In the genomic region with DNA sequence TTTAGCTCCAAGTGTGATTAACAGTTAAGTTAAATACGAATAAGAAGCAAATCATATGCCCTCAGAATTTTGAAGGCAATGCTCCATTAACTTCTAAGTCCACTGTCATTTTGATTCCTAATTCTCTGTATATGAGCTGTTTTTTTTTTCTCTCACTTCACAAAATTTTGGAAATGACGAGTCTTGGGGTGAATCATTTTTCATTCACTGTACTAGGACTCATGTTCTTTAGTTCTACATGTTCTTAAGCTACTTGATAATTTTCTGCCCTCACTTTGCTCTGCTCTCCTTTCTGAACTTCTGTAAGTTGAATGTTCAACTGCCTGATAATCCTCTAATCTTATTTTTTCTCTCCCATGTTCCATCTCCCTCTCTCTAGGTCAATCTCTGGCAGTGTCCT, we compare ENCODE assay signal across 17 cellular contexts.
"Had no signal": no experiment of that assay in that cellular context is flagged by ENCODE, and none has a peak within 500 bp of the region (broad histone marks: within the 10 kb centered on the region; RNA-seq: fewer than 3 reads in every experiment).

No MANE protein-coding gene starts in this region.

- H3K4me3 ChIP-seq: esophagus squamous epithelium, skin epidermis, stomach, uterus had no signal

- H3K9me3 ChIP-seq: esophagus squamous epithelium, stomach, uterus had no signal

- H3K36me3 ChIP-seq: esophagus squamous epithelium, uterus had no signal

- H3K27me3 ChIP-seq: esophagus squamous epithelium, stomach, uterus had no signal

- H3K27me3 Mint-ChIP-seq: activated CD8-positive, alpha-beta memory T cell treated with anti-CD3 and anti-CD28 coated beads, Interleukin-2, amount 10 ng/mL, durations not matched to agents 7 days and 5 days; activated naive CD8-positive, alpha-beta T cell had no signal

- H3K27ac ChIP-seq: esophagus squamous epithelium had no signal

- H3K27ac Mint-ChIP-seq: activated CD8-positive, alpha-beta memory T cell treated with anti-CD3 and anti-CD28 coated beads, Interleukin-2, amount 10 ng/mL, durations not matched to agents 7 days and 5 days; activated naive CD8-positive, alpha-beta T cell had no signal

- ATAC-seq: activated T-cell treated with anti-CD3 and anti-CD28 coated beads, Interleukin-2, amount 50 U/mL, for 4 hours; left cardiac atrium had no signal

- DNase-seq: activated CD4-positive, alpha-beta T cell treated with anti-CD3 and anti-CD28 coated beads for 1 hour; activated CD4-positive, alpha-beta T cell treated with anti-CD3 and anti-CD28 coated beads, Interleukin-2, amount 50 U/mL, for 48 hours; activated CD8-positive, alpha-beta memory T cell treated with anti-CD3 and anti-CD28 coated beads, Interleukin-2, amount 10 ng/mL, durations not matched to agents 7 days and 5 days; activated gamma-delta T cell; activated T-cell treated with anti-CD3 and anti-CD28 coated beads, Interleukin-2, amount 50 U/mL, for 4 hours; esophagus squamous epithelium; foreskin melanocyte; head of caudate nucleus; left cardiac atrium; retina; stimulated activated CD4-positive, alpha-beta T cell treated with anti-CD3 and anti-CD28 coated beads, Interleukin-4, amount 100 ng/mL, for 4 hours; stomach; T-helper 9 cell; uterus had no signal

- H3K9me3 Mint-ChIP-seq: neural crest cell had no signal

- H3K4me3 Mint-ChIP-seq: activated CD8-positive, alpha-beta memory T cell treated with anti-CD3 and anti-CD28 coated beads, Interleukin-2, amount 10 ng/mL, durations not matched to agents 7 days and 5 days; activated naive CD8-positive, alpha-beta T cell; activated T-cell treated with anti-CD3 and anti-CD28 coated beads, Interleukin-2, amount 50 U/mL, for 4 hours; neural crest cell had no signal
